In the genomic region with DNA sequence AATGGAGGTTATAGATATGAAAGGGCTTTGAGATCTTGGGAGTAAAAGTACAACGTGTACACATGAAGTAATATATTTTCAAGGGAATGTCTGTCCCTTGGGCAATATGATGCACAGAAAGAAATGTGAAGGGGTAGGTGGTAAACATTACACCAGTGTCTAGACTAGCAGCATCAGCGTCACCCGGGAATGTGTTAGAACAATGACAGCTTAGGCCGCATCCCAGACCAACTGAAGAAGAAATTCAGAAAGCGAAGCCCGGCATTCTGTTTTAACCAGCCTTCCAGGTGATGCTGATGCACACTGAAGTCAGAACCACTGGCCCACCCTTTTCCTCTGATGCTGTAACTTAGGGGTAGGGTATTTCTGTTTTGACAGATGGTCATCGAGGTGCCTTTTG, we compare ENCODE assay signal across 18 cellular contexts. TPM values are rescaled to one million over a fixed set of nuclear protein-coding genes. Genes with fewer than 3 reads are reported as not detected.
DNase-seq lines count a peak whose midpoint lies in the region; ATAC-seq and TF ChIP-seq lines count a peak whose summit lies in the region.
"Had no signal": no experiment of that assay in that cellular context is flagged by ENCODE, and none has a peak within 500 bp of the region (broad histone marks: within the 10 kb centered on the region; RNA-seq: fewer than 3 reads in every experiment).

No MANE protein-coding gene starts in this region.

- peaks cover 7% of the 10 kb centered on the region for H3K27me3 Mint-ChIP-seq in HFFc6 (ENCODE audit: insufficient read depth)

- H3K27ac Mint-ChIP-seq in HFFc6: peak overlapping the region; percentile 6; the same call in 1 of the 2 replicates
- H3K27ac Mint-ChIP-seq: activated CD4-positive, alpha-beta T cell treated with anti-CD3 and anti-CD28 coated beads, Interleukin-2, amount 10 ng/mL, durations not matched to agents 24 days and 14 days had no signal

- no peaks in the 10 kb centered on the region for H3K9me3 ChIP-seq in left lung
- no peaks in the 10 kb centered on the region for H3K9me3 ChIP-seq in stomach smooth muscle (ENCODE audit: control insufficient read depth in 2 of 2, low read length in 2 of 2)
- no peaks in the 10 kb centered on the region for H3K9me3 ChIP-seq in mucosa of descending colon
- H3K9me3 ChIP-seq: SK-N-SH had no signal

- H3K27me3 ChIP-seq in left lung: no peaks in the 10 kb centered on the region
- H3K27me3 ChIP-seq in stomach smooth muscle (ENCODE audit: control insufficient read depth in 1 of 2, insufficient read depth in 2 of 2, low read length in 2 of 2): no peaks in the 10 kb centered on the region

- no peak overlapping the region for H3K4me3 Mint-ChIP-seq in HFFc6
- H3K4me3 Mint-ChIP-seq: activated CD4-positive, alpha-beta T cell treated with anti-CD3 and anti-CD28 coated beads, Interleukin-2, amount 10 ng/mL, durations not matched to agents 24 days and 14 days had no signal

- H3K4me1 Mint-ChIP-seq in HFFc6 (ENCODE audit: low read depth): peaks cover 81% of the 10 kb centered on the region

- no peak overlapping the region for H3K4me3 ChIP-seq in left lung
- peak overlapping the region in 1 of 2 donors; percentile 8 for H3K4me3 ChIP-seq in stomach smooth muscle (ENCODE audit: low read length in 2 of 2)
- no peak overlapping the region for H3K4me3 ChIP-seq in mucosa of descending colon

- intact Hi-C loops in left lung (cut with DNase I): no loop called here
- intact Hi-C loops in mucosa of descending colon (cut with DNase I, micrococcal nuclease): no loop called here

- TF ChIP-seq CTCF in HFFc6 (IDR thresholded peaks at IDR 0.05) (no peak), left lung (IDR thresholded peaks at IDR 0.05) (no peak), mucosa of descending colon (IDR thresholded peaks at IDR 0.05) (no peak)

- peaks cover 0 to 8% of the 10 kb centered on the region in 2 donors for H3K36me3 ChIP-seq in left lung
- peaks cover 5 to 8% of the 10 kb centered on the region in 2 donors for H3K36me3 ChIP-seq in stomach smooth muscle (ENCODE audit: control insufficient read depth in 2 of 2, insufficient read depth in 2 of 2, low read length in 2 of 2)
- H3K36me3 ChIP-seq in mucosa of descending colon (ENCODE audit: low read depth): no peaks in the 10 kb centered on the region

- H3K9ac ChIP-seq in stomach smooth muscle (ENCODE audit: low read length in 2 of 2): peak overlapping the region; percentile 76 to 96
- H3K9ac ChIP-seq: SK-N-SH had no signal

- no peaks in the 10 kb centered on the region for H3K9me3 Mint-ChIP-seq in HFFc6
- H3K9me3 Mint-ChIP-seq: activated CD4-positive, alpha-beta T cell treated with anti-CD3 and anti-CD28 coated beads, Interleukin-2, amount 10 ng/mL, durations not matched to agents 24 days and 14 days had no signal

- H3K4me1 ChIP-seq in left lung (peaks cover 28 to 98% of the 10 kb centered on the region in 2 donors), stomach smooth muscle (ENCODE audit: control insufficient read depth, insufficient read depth, low read length) (peaks cover 88% of the 10 kb centered on the region), mucosa of descending colon (ENCODE audit: low read depth) (peaks cover 13% of the 10 kb centered on the region)

- DNase-seq in HFFc6 (no peak), amniotic epithelial cell (ENCODE audit: low read depth) (peak; percentile 80), left lung (no peak), mucosa of descending colon (no peak), NCI-H226 (no peak)
- DNase-seq: activated CD4-positive, alpha-beta T cell treated with anti-CD3 and anti-CD28 coated beads, Interleukin-2, amount 10 ng/mL, durations not matched to agents 24 days and 14 days; activated CD8-positive, alpha-beta memory T cell treated with anti-CD3 and anti-CD28 coated beads, Interleukin-2, amount 50 U/mL, for 48 hours; activated naive CD4-positive, alpha-beta T cell; dermis blood vessel endothelial cell; NCI-H526; SK-N-SH; stimulated activated CD4-positive, alpha-beta T cell treated with anti-CD3 and anti-CD28 coated beads, Interleukin-2, amount 100 ng/mL, for 48 hours had no signal

- H3K27ac ChIP-seq in left lung: peak overlapping the region; percentile 41 to 63
- H3K27ac ChIP-seq in stomach smooth muscle (ENCODE audit: low read length): peak overlapping the region; percentile 99

- H3K36me3 Mint-ChIP-seq in HFFc6 (ENCODE audit: low read depth): peaks cover 25% of the 10 kb centered on the region; the same call in 1 of the 2 replicates

- ATAC-seq in left lung: no peak
- ATAC-seq in HG03108 (IDR thresholded peaks at IDR 0.05; ENCODE audit: unreplicated experiment): no peak
- ATAC-seq in GM21529 (IDR thresholded peaks at IDR 0.05; ENCODE audit: unreplicated experiment): no peak
- no peak for ATAC-seq in mucosa of descending colon

RNA-seq across cellular contexts. Expression of gene INAFM2, which starts 6.3 kb away (rescaled TPM):
- 10 to 100 TPM; 19.6 to 32.8 (median 23.4) TPM for total RNA-seq in HFFc6 (2021; fragmentation: NEBNext Ultra II Directional; extraction: Animal tissue kit (Norgen Biotek cat#: 25700))
- total RNA-seq in left lung (10 to 100 TPM; 27.1 to 37.1 TPM), mucosa of descending colon (100 to 1,000 TPM in 1 of 3 donors, 10 to 100 TPM in 2; 15.6 to 120 (median 21.1) TPM)

RNA-seq across cellular contexts. Expression of gene CCDC9B, which starts 10.9 kb away (rescaled TPM):
- total RNA-seq in HFFc6 (2021; fragmentation: NEBNext Ultra II Directional; extraction: Animal tissue kit (Norgen Biotek cat#: 25700)): 10 to 100 TPM; 54.3 to 92.3 (median 57.9) TPM
- total RNA-seq in left lung (10 to 100 TPM; 31.7 to 65.4 TPM), mucosa of descending colon (100 to 1,000 TPM in 1 of 3 donors, 10 to 100 TPM in 2; 34.9 to 204 (median 37.2) TPM)

RNA-seq across cellular contexts. Expression of gene PHGR1, which starts 21.0 kb away (rescaled TPM):
- not detected for total RNA-seq in HFFc6 (2021; fragmentation: NEBNext Ultra II Directional; extraction: Animal tissue kit (Norgen Biotek cat#: 25700))
- not detected for total RNA-seq in left lung
- 1,000 to 10,000 TPM in 2 of 3 donors, 100 to 1,000 TPM in 1; 932 to 1,439 (median 1,228) TPM for total RNA-seq in mucosa of descending colon
- total RNA-seq: activated CD4-positive, alpha-beta T cell treated with anti-CD3 and anti-CD28 coated beads, Interleukin-2, amount 10 ng/mL, durations not matched to agents 24 days and 14 days; dermis blood vessel endothelial cell; epithelial cell of proximal tubule; OCI-LY7; sciatic nerve had no signal

RNA-seq across cellular contexts. Expression of gene PLCB2, which starts 22.1 kb away (rescaled TPM):
- total RNA-seq in HFFc6 (2021; fragmentation: NEBNext Ultra II Directional; extraction: Animal tissue kit (Norgen Biotek cat#: 25700)): 1 to 10 TPM in 1 of 6 experiments, under 1 TPM in 5; 0.12 to 1.0 (median 0.48) TPM
- total RNA-seq in left lung (10 to 100 TPM; 30.8 to 86.4 TPM), mucosa of descending colon (10 to 100 TPM in 2 of 3 donors, 1 to 10 TPM in 1; 9.9 to 21.8 (median 17.4) TPM)

RNA-seq across cellular contexts. Expression of gene DISP2, which starts 28.2 kb away (rescaled TPM):
- total RNA-seq in HFFc6 (2021; fragmentation: NEBNext Ultra II Directional; extraction: Animal tissue kit (Norgen Biotek cat#: 25700)): under 1 TPM; 0.03 to 0.26 (median 0.21) TPM
- total RNA-seq in left lung: 1 to 10 TPM in 1 of 2 donors, under 1 TPM in 1; 0.65 to 2.5 TPM
- 10 to 100 TPM in 2 of 3 donors, 1 to 10 TPM in 1; 5.1 to 23.4 (median 16.1) TPM for total RNA-seq in mucosa of descending colon

Comparison
In these comparisons a context has a peak if more than half of its experiments do, and no peak if none do; other contexts are left out.
1. RNA of gene PHGR1, which starts 21.0 kb away (total RNA-seq): 932 to 1,439 TPM in mucosa of descending colon; not detected in HFFc6 and not detected in left lung; every median in the first group is over 100 times any median in the second.